38 cellular contexts compared by ENCODE assay signal in genomic region chr3:57089043-57089442, GRCh38. TPM values are rescaled to one million over a fixed set of nuclear protein-coding genes. Genes with fewer than 3 reads are reported as not detected.
"Had no signal": no experiment of that assay in that cellular context is flagged by ENCODE, and none has a peak within 500 bp of the region (broad histone marks: within the 10 kb centered on the region; RNA-seq: fewer than 3 reads in every experiment).

No MANE protein-coding gene starts in this region.

- H3K27ac Mint-ChIP-seq: activated CD4-positive, alpha-beta memory T cell treated with anti-CD3 and anti-CD28 coated beads for 36 hours; activated CD4-positive, alpha-beta T cell treated with anti-CD3 and anti-CD28 coated beads for 36 hours; activated CD4-positive, alpha-beta T cell treated with anti-CD3 and anti-CD28 coated beads, Interleukin-2, amount 10 ng/mL, durations not matched to agents 24 days and 14 days; activated CD8-positive, alpha-beta memory T cell treated with anti-CD3 and anti-CD28 coated beads, Interleukin-2, amount 10 ng/mL, durations not matched to agents 7 days and 5 days; activated CD8-positive, alpha-beta T cell treated with anti-CD3 and anti-CD28 coated beads, Interleukin-2, amount 10 ng/mL, durations not matched to agents 7 days and 5 days; activated naive CD4-positive, alpha-beta T cell treated with anti-CD3 and anti-CD28 coated beads for 36 hours; activated naive CD4-positive, alpha-beta T cell treated with anti-CD3 and anti-CD28 coated beads, Interleukin-2, amount 50 U/mL, for 24 hours; activated naive CD8-positive, alpha-beta T cell treated with anti-CD3 and anti-CD28 coated beads for 36 hours; activated naive CD8-positive, alpha-beta T cell treated with anti-CD3 and anti-CD28 coated beads, Interleukin-2, amount 50 U/mL, for 24 hours; activated T-helper 1 cell treated with anti-CD3 and anti-CD28 coated beads, Interleukin-12 subunit alpha, Interleukin-12 subunit beta, Interleukin-2, Interleukin-4 antibody, amounts not matched to agents 30 ng/mL and 10 ng/mL and 1 ng/mL, durations not matched to agents 14 hours and 24 hours and 36 hours; activated T-helper 2 cell treated with anti-CD3 and anti-CD28 coated beads, Interferon-gamma antibody, Interleukin-2, Interleukin-4, amounts not matched to agents 10 μg/mL and 5 μg/mL and 100 μg/mL, durations not matched to agents 14 hours and 24 hours and 36 hours; effector memory CD8-positive, alpha-beta T cell; T-helper 17 cell; T-helper 2 cell treated with Interferon-gamma antibody and Interleukin-4, amounts not matched to agents 5 μg/mL and 100 μg/mL, for 36 hours had no signal

- H3K36me3 Mint-ChIP-seq: activated CD4-positive, alpha-beta memory T cell treated with anti-CD3 and anti-CD28 coated beads for 36 hours; activated CD8-positive, alpha-beta memory T cell treated with anti-CD3 and anti-CD28 coated beads, Interleukin-2, amount 10 ng/mL, durations not matched to agents 7 days and 5 days; activated naive CD4-positive, alpha-beta T cell treated with anti-CD3 and anti-CD28 coated beads, Interleukin-2, amount 50 U/mL, for 24 hours; activated naive CD8-positive, alpha-beta T cell treated with anti-CD3 and anti-CD28 coated beads for 36 hours had no signal

- H3K27ac ChIP-seq: adrenal gland, body of pancreas, esophagus muscularis mucosa, foreskin keratinocyte, gastroesophageal sphincter, WERI-Rb-1 had no signal

- H3K4me3 Mint-ChIP-seq: activated CD4-positive, alpha-beta memory T cell treated with anti-CD3 and anti-CD28 coated beads for 36 hours; activated CD4-positive, alpha-beta T cell treated with anti-CD3 and anti-CD28 coated beads for 36 hours; activated CD4-positive, alpha-beta T cell treated with anti-CD3 and anti-CD28 coated beads, Interleukin-2, amount 10 ng/mL, durations not matched to agents 24 days and 14 days; activated CD8-positive, alpha-beta memory T cell treated with anti-CD3 and anti-CD28 coated beads, Interleukin-2, amount 10 ng/mL, durations not matched to agents 7 days and 5 days; activated CD8-positive, alpha-beta T cell treated with anti-CD3 and anti-CD28 coated beads, Interleukin-2, amount 10 ng/mL, durations not matched to agents 7 days and 5 days; activated naive CD4-positive, alpha-beta T cell treated with anti-CD3 and anti-CD28 coated beads for 36 hours; activated naive CD4-positive, alpha-beta T cell treated with anti-CD3 and anti-CD28 coated beads, Interleukin-2, amount 50 U/mL, for 24 hours; activated naive CD8-positive, alpha-beta T cell treated with anti-CD3 and anti-CD28 coated beads for 36 hours; activated naive CD8-positive, alpha-beta T cell treated with anti-CD3 and anti-CD28 coated beads, Interleukin-2, amount 50 U/mL, for 24 hours; activated T-helper 1 cell treated with anti-CD3 and anti-CD28 coated beads, Interleukin-12 subunit alpha, Interleukin-12 subunit beta, Interleukin-2, Interleukin-4 antibody, amounts not matched to agents 30 ng/mL and 10 ng/mL and 1 ng/mL, durations not matched to agents 14 hours and 24 hours and 36 hours; effector memory CD8-positive, alpha-beta T cell; T-helper 17 cell; T-helper 2 cell treated with Interferon-gamma antibody and Interleukin-4, amounts not matched to agents 5 μg/mL and 100 μg/mL, for 36 hours had no signal

- H3K9me3 Mint-ChIP-seq: activated CD4-positive, alpha-beta memory T cell treated with anti-CD3 and anti-CD28 coated beads for 36 hours; activated CD4-positive, alpha-beta T cell treated with anti-CD3 and anti-CD28 coated beads, Interleukin-2, amount 10 ng/mL, durations not matched to agents 24 days and 14 days; activated naive CD4-positive, alpha-beta T cell treated with anti-CD3 and anti-CD28 coated beads for 36 hours; activated naive CD4-positive, alpha-beta T cell treated with anti-CD3 and anti-CD28 coated beads, Interleukin-2, amount 50 U/mL, for 24 hours; activated naive CD8-positive, alpha-beta T cell treated with anti-CD3 and anti-CD28 coated beads for 36 hours; activated naive CD8-positive, alpha-beta T cell treated with anti-CD3 and anti-CD28 coated beads, Interleukin-2, amount 50 U/mL, for 24 hours; activated T-helper 1 cell treated with anti-CD3 and anti-CD28 coated beads, Interleukin-12 subunit alpha, Interleukin-12 subunit beta, Interleukin-2, Interleukin-4 antibody, amounts not matched to agents 30 ng/mL and 10 ng/mL and 1 ng/mL, durations not matched to agents 14 hours and 24 hours and 36 hours; activated T-helper 2 cell treated with anti-CD3 and anti-CD28 coated beads, Interferon-gamma antibody, Interleukin-2, Interleukin-4, amounts not matched to agents 10 μg/mL and 5 μg/mL and 100 μg/mL, durations not matched to agents 14 hours and 24 hours and 36 hours; effector memory CD8-positive, alpha-beta T cell; T-helper 2 cell treated with Interferon-gamma antibody and Interleukin-4, amounts not matched to agents 5 μg/mL and 100 μg/mL, for 36 hours had no signal

- H3K9me3 ChIP-seq: adrenal gland, body of pancreas, esophagus muscularis mucosa, gastroesophageal sphincter had no signal

- DNase-seq: activated CD4-positive, alpha-beta memory T cell treated with anti-CD3 and anti-CD28 coated beads for 36 hours; activated CD4-positive, alpha-beta T cell treated with anti-CD3 and anti-CD28 coated beads for 36 hours; activated CD4-positive, alpha-beta T cell treated with anti-CD3 and anti-CD28 coated beads, Interleukin-2, amount 10 ng/mL, durations not matched to agents 24 days and 14 days; activated CD4-positive, CD25-positive, alpha-beta regulatory T cell; activated CD4-positive, CD25-positive, alpha-beta regulatory T cell treated with anti-CD3 and anti-CD28 coated beads, Interleukin-2, amount 50 U/mL, for 72 hours; activated CD8-positive, alpha-beta memory T cell treated with anti-CD3 and anti-CD28 coated beads, Interleukin-2, amount 10 ng/mL, durations not matched to agents 7 days and 5 days; activated CD8-positive, alpha-beta memory T cell treated with anti-CD3 and anti-CD28 coated beads, Interleukin-2, amount 50 U/mL, for 4 hours; activated CD8-positive, alpha-beta T cell treated with anti-CD3 and anti-CD28 coated beads, Interleukin-2, amount 10 ng/mL, durations not matched to agents 7 days and 5 days; activated effector memory CD4-positive, alpha-beta T cell treated with anti-CD3 and anti-CD28 coated beads, Interleukin-2, amount 50 U/mL, for 16 hours; activated naive CD4-positive, alpha-beta T cell treated with anti-CD3 and anti-CD28 coated beads for 36 hours; activated naive CD8-positive, alpha-beta T cell treated with anti-CD3 and anti-CD28 coated beads for 36 hours; activated naive CD8-positive, alpha-beta T cell treated with anti-CD3 and anti-CD28 coated beads, Interleukin-2, amount 50 U/mL, for 24 hours; activated T-cell treated with anti-CD3 and anti-CD28 coated beads, Interleukin-2, amount 50 U/mL, for 1 hour; activated T-cell treated with anti-CD3 and anti-CD28 coated beads, Interleukin-2, amount 50 U/mL, for 48 hours; adrenal gland; amygdala; aorta; body of pancreas; caudate nucleus; cortex of kidney; dermis blood vessel endothelial cell; effector CD4-positive, alpha-beta T cell; effector memory CD8-positive, alpha-beta T cell; erythroblast; foreskin keratinocyte; T-helper 1 cell; T-helper 17 cell; T1000; WERI-Rb-1 had no signal

- ATAC-seq: activated CD4-positive, alpha-beta T cell treated with anti-CD3 and anti-CD28 coated beads for 36 hours; activated CD8-positive, alpha-beta memory T cell treated with anti-CD3 and anti-CD28 coated beads, Interleukin-2, amount 10 ng/mL, durations not matched to agents 7 days and 5 days; activated CD8-positive, alpha-beta T cell treated with anti-CD3 and anti-CD28 coated beads, Interleukin-2, amount 10 ng/mL, durations not matched to agents 7 days and 5 days; activated naive CD8-positive, alpha-beta T cell treated with anti-CD3 and anti-CD28 coated beads, Interleukin-2, amount 50 U/mL, for 24 hours; body of pancreas; effector memory CD8-positive, alpha-beta T cell; foreskin keratinocyte; gastroesophageal sphincter; T-helper 17 cell had no signal

- H3K4me3 ChIP-seq: adrenal gland, body of pancreas, esophagus muscularis mucosa, gastroesophageal sphincter had no signal

- H3K27me3 ChIP-seq: adrenal gland, body of pancreas, esophagus muscularis mucosa, foreskin keratinocyte, gastroesophageal sphincter had no signal

- H3K4me1 Mint-ChIP-seq: activated CD4-positive, alpha-beta T cell treated with anti-CD3 and anti-CD28 coated beads for 36 hours; activated CD8-positive, alpha-beta memory T cell treated with anti-CD3 and anti-CD28 coated beads, Interleukin-2, amount 10 ng/mL, durations not matched to agents 7 days and 5 days; activated naive CD4-positive, alpha-beta T cell treated with anti-CD3 and anti-CD28 coated beads, Interleukin-2, amount 50 U/mL, for 24 hours; activated naive CD8-positive, alpha-beta T cell treated with anti-CD3 and anti-CD28 coated beads for 36 hours; activated naive CD8-positive, alpha-beta T cell treated with anti-CD3 and anti-CD28 coated beads, Interleukin-2, amount 50 U/mL, for 24 hours had no signal

- H3K27me3 Mint-ChIP-seq: activated naive CD4-positive, alpha-beta T cell treated with anti-CD3 and anti-CD28 coated beads, Interleukin-2, amount 50 U/mL, for 24 hours; activated naive CD8-positive, alpha-beta T cell treated with anti-CD3 and anti-CD28 coated beads for 36 hours had no signal

- FAIRE-seq: colon had no signal

- H3K4me1 ChIP-seq: body of pancreas, foreskin keratinocyte, gastroesophageal sphincter had no signal

- H3K36me3 ChIP-seq: adrenal gland, esophagus muscularis mucosa, gastroesophageal sphincter, WERI-Rb-1 had no signal

RNA-seq across cellular contexts. Expression of gene SPATA12, which starts 28.6 kb away (rescaled TPM):
- total RNA-seq: activated CD4-positive, alpha-beta memory T cell treated with anti-CD3 and anti-CD28 coated beads for 36 hours; activated CD4-positive, alpha-beta T cell treated with anti-CD3 and anti-CD28 coated beads for 36 hours; activated CD4-positive, alpha-beta T cell treated with anti-CD3 and anti-CD28 coated beads, Interleukin-2, amount 10 ng/mL, durations not matched to agents 24 days and 14 days; activated CD8-positive, alpha-beta memory T cell treated with anti-CD3 and anti-CD28 coated beads for 36 hours; activated CD8-positive, alpha-beta memory T cell treated with anti-CD3 and anti-CD28 coated beads, Interleukin-2, amount 10 ng/mL, durations not matched to agents 7 days and 5 days; activated CD8-positive, alpha-beta T cell treated with anti-CD3 and anti-CD28 coated beads, Interleukin-2, amount 10 ng/mL, durations not matched to agents 7 days and 5 days; activated naive CD4-positive, alpha-beta T cell treated with anti-CD3 and anti-CD28 coated beads for 36 hours; activated naive CD8-positive, alpha-beta T cell treated with anti-CD3 and anti-CD28 coated beads for 36 hours; activated T-helper 1 cell treated with anti-CD3 and anti-CD28 coated beads, Interleukin-12 subunit alpha, Interleukin-12 subunit beta, Interleukin-2, Interleukin-4 antibody, amounts not matched to agents 30 ng/mL and 10 ng/mL and 1 ng/mL, durations not matched to agents 14 hours and 24 hours and 36 hours; activated T-helper 2 cell treated with anti-CD3 and anti-CD28 coated beads, Interferon-gamma antibody, Interleukin-2, Interleukin-4, amounts not matched to agents 10 μg/mL and 5 μg/mL and 100 μg/mL, durations not matched to agents 14 hours and 24 hours and 36 hours; aorta; body of pancreas; chondrocyte; foreskin keratinocyte; gastroesophageal sphincter; T-helper 17 cell had no signal
